Comparison of ENCODE assay signal across 21 cellular contexts in genomic region chrX:46559062-46559461, GRCh38.
"Had no signal": no experiment of that assay in that cellular context is flagged by ENCODE, and none has a peak within 500 bp of the region (broad histone marks: within the 10 kb centered on the region; RNA-seq: fewer than 3 reads in every experiment).

No MANE protein-coding gene starts in this region.

- H3K4me1 ChIP-seq: colonic mucosa, testis had no signal

- H3K4me3 ChIP-seq: colonic mucosa, hepatocyte, testis, transverse colon had no signal

- H3K9me3 ChIP-seq: colonic mucosa, testis, transverse colon had no signal

- H3K27ac ChIP-seq: colonic mucosa, hepatocyte, testis, transverse colon had no signal

- H3K36me3 ChIP-seq: colonic mucosa, transverse colon had no signal

- ATAC-seq: activated CD8-positive, alpha-beta T cell treated with anti-CD3 and anti-CD28 coated beads, Interleukin-2, amount 10 ng/mL, durations not matched to agents 7 days and 5 days; naive thymus-derived CD4-positive, alpha-beta T cell; right cardiac atrium; stimulated activated naive CD8-positive, alpha-beta T cell treated with anti-CD3 and anti-CD28 coated beads, Interleukin-15, Interleukin-2, amounts not matched to agents 100 U/mL and 50 U/mL, for 24 hours had no signal

- H3K27me3 ChIP-seq: colonic mucosa, hepatocyte, testis, transverse colon had no signal

- DNase-seq: activated CD4-positive, alpha-beta T cell treated with anti-CD3 and anti-CD28 coated beads, Interleukin-2, amount 10 ng/mL, durations not matched to agents 7 days and 5 days; activated CD4-positive, CD25-positive, alpha-beta regulatory T cell treated with anti-CD3 and anti-CD28 coated beads, Interleukin-2, amount 50 U/mL, for 72 hours; activated CD8-positive, alpha-beta T cell treated with anti-CD3 and anti-CD28 coated beads, Interleukin-2, amount 10 ng/mL, durations not matched to agents 7 days and 5 days; activated effector memory CD4-positive, alpha-beta T cell treated with Interleukin-2 at 50 U/mL for 16 hours; activated naive CD4-positive, alpha-beta T cell treated with Interleukin-2 at 50 U/mL for 16 hours; anterior cingulate cortex; colonic mucosa; effector memory CD4-positive, alpha-beta T cell; erythroblast; islet precursor cell; naive thymus-derived CD4-positive, alpha-beta T cell; nucleus accumbens; posterior cingulate gyrus; right cardiac atrium; stimulated activated CD4-positive, alpha-beta T cell treated with anti-CD3 and anti-CD28 coated beads, Interleukin-12 subunit alpha, Interleukin-12 subunit beta, amount 100 ng/mL, for 4 hours; stimulated activated CD4-positive, alpha-beta T cell treated with anti-CD3 and anti-CD28 coated beads, Interleukin-4, amount 100 ng/mL, for 1 hour; stimulated activated naive CD8-positive, alpha-beta T cell treated with anti-CD3 and anti-CD28 coated beads, Interleukin-15, Interleukin-2, amounts not matched to agents 100 U/mL and 50 U/mL, for 24 hours; T-helper 2 cell; testis; transverse colon had no signal
